ENCODE assay signal across 1 cellular context in the genomic region with DNA sequence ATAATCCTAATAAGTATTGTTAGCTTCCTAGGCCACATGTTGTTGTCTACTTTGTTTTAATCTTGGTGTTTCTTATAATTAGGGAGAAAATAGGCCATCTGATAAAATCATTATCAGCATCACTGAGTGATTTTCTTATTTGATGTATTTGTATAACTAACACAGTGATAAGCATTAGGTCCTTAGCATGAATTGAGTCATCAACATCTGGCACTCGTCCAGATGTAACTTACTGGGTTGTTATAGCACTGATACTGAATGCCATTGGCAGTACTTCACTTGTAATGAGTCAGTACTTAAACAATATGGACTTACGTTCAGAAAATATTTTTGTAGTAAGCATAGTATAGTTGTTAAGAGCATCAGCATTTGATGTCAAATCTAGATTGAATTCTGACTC.
TF ChIP-seq lines count a peak whose summit lies in the region.

No MANE protein-coding gene starts in this region.

TF ChIP-seq in endothelial cell of umbilical vein, 7 proteins besides CTCF, POLR2A, EP300 and RAD21 (continued from another document):
- peak; percentile 38 for TF ChIP-seq POLR2AphosphoS5 (IDR thresholded peaks at IDR 0.05; ENCODE audit: insufficient read depth, low read depth, low read length)
- peak; percentile 87 for TF ChIP-seq JUN (IDR thresholded peaks at IDR 0.05; ENCODE audit: borderline replicate concordance, insufficient read depth, insufficient read length, low read depth)
